Comparison of ENCODE assay signal across 1 cellular context in the genomic region with DNA sequence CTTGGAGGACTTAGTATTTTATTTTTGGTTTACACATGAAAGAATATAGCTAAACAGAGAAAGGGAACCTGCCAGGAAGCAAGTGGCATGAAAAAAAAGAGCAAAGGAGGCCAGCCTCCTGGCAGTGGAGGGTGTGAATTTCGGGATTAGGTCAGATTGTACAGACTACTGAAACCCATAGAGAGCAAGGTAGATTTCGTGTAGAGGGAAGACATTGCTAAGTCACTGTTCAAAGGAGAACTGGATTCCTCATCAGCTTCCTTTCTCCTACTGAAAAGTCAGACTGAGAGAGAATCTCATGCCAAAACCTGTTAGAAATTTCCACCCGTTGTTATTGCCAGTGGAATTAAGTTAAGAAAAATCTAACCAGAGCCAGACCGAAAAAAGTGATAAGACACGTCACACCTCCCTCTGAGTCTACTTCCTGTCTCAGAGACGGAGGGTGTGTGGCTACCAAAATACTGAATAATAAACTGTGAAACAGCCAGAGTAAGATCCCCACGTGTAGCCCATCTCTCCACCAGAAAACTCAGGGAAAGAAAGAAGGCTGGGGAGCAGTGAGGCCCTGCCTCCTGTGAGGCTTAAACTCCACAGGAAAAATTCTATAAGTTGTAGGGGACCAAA.
TF ChIP-seq lines count a peak whose summit lies in the region.

No MANE protein-coding gene starts in this region.

TF ChIP-seq in IMR-90, 13 proteins besides CTCF, POLR2A, EP300 and RAD21 (continued from another document):
- TF ChIP-seq ELK1 (IDR thresholded peaks at IDR 0.05; ENCODE audit: borderline replicate concordance, low read depth, low read length) = no peak
- no peak for TF ChIP-seq NFE2L2 (IDR thresholded peaks at IDR 0.05; ENCODE audit: low read depth, low read length)
- no peak for TF ChIP-seq RCOR1 (IDR thresholded peaks at IDR 0.05; ENCODE audit: insufficient replicate concordance, low read length)
- TF ChIP-seq, protein P1, sequence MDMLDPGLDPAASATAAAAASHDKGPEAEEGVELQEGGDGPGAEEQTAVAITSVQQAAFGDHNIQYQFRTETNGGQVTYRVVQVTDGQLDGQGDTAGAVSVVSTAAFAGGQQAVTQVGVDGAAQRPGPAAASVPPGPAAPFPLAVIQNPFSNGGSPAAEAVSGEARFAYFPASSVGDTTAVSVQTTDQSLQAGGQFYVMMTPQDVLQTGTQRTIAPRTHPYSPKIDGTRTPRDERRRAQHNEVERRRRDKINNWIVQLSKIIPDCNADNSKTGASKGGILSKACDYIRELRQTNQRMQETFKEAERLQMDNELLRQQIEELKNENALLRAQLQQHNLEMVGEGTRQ (IDR thresholded peaks at IDR 0.05; ENCODE audit: low read depth, low read length) = no peak
- TF ChIP-seq MAZ (IDR thresholded peaks at IDR 0.05; ENCODE audit: borderline replicate concordance, low read depth, low read length) = no peak
- TF ChIP-seq MXI1 (IDR thresholded peaks at IDR 0.05; ENCODE audit: borderline replicate concordance, low read depth, low read length) = no peak
- no peak for TF ChIP-seq SMC3 (IDR thresholded peaks at IDR 0.05; ENCODE audit: low read depth, low read length)
- no peak for TF ChIP-seq MAFK (IDR thresholded peaks at IDR 0.05; ENCODE audit: low read depth, low read length)
